ENCODE assay signal across 7 cellular contexts in genomic region chr2:207283356-207283755, GRCh38.
DNase-seq lines count a peak whose midpoint lies in the region; ATAC-seq and TF ChIP-seq lines count a peak whose summit lies in the region.

No MANE protein-coding gene starts in this region.

- 81 to 100% (median 87%) methylated on average over 1 of the region's 1 CpG for WGBS in psoas muscle, 3 donors

- H3K4me3 ChIP-seq in choroid plexus epithelial cell (ENCODE audit: low read depth, low read length), result no peak overlapping the region
- H3K4me3 ChIP-seq in psoas muscle, result no peak overlapping the region
- no peak overlapping the region for H3K4me3 ChIP-seq in coronary artery

- H3K4me1 ChIP-seq in psoas muscle, result no peaks in the 10 kb centered on the region

- H3K27me3 ChIP-seq in psoas muscle (ENCODE audit: insufficient read depth in 3 of 3, low read length in 2 of 3), result no peaks in the 10 kb centered on the region

- TF ChIP-seq CTCF in choroid plexus epithelial cell (conservative IDR thresholded peaks at IDR 0.05; ENCODE audit: low read depth, low read length) (peak; percentile 36), psoas muscle (IDR thresholded peaks at IDR 0.05) (no peak), coronary artery (IDR thresholded peaks at IDR 0.05) (no peak)

- no peaks in the 10 kb centered on the region for H3K36me3 ChIP-seq in psoas muscle (ENCODE audit: insufficient read depth in 1 of 2, low read depth in 1 of 2)

- intact Hi-C loops in psoas muscle (cut with DNase I), result no loop called here

- no peaks in the 10 kb centered on the region for H3K9me3 ChIP-seq in psoas muscle

- DNase-seq in Kasumi-1 (lab: John Stamatoyannopoulos, UW) (peak; percentile 39 to 41), choroid plexus epithelial cell (ENCODE audit: low read depth) (peak; percentile 27), psoas muscle (peak; percentile 21 to 57), coronary artery (ENCODE audit: low spot score) (no peak), epidermal melanocyte (ENCODE audit: insufficient read length, low spot score) (no peak), NCI-H446 (lab: John Stamatoyannopoulos, UW) (no peak)

- no peak overlapping the region for H3K27ac ChIP-seq in psoas muscle
- peak overlapping the region in 1 of 2 donors; percentile 29 for H3K27ac ChIP-seq in coronary artery

- ATAC-seq in GM18867 (IDR thresholded peaks at IDR 0.05; ENCODE audit: unreplicated experiment) (peak; percentile 43), psoas muscle (no peak)

Comparison
In these comparisons a context has a peak if more than half of its experiments do, and no peak if none do; other contexts are left out.
1. DNase-seq: peak in Kasumi-1 (2 of 2), choroid plexus epithelial cell (single experiment) and psoas muscle (2 of 2); none in coronary artery (single experiment), epidermal melanocyte (single experiment) and NCI-H446 (0 of 2).